Comparison of ENCODE assay signal across 1 cellular context in the genomic region with DNA sequence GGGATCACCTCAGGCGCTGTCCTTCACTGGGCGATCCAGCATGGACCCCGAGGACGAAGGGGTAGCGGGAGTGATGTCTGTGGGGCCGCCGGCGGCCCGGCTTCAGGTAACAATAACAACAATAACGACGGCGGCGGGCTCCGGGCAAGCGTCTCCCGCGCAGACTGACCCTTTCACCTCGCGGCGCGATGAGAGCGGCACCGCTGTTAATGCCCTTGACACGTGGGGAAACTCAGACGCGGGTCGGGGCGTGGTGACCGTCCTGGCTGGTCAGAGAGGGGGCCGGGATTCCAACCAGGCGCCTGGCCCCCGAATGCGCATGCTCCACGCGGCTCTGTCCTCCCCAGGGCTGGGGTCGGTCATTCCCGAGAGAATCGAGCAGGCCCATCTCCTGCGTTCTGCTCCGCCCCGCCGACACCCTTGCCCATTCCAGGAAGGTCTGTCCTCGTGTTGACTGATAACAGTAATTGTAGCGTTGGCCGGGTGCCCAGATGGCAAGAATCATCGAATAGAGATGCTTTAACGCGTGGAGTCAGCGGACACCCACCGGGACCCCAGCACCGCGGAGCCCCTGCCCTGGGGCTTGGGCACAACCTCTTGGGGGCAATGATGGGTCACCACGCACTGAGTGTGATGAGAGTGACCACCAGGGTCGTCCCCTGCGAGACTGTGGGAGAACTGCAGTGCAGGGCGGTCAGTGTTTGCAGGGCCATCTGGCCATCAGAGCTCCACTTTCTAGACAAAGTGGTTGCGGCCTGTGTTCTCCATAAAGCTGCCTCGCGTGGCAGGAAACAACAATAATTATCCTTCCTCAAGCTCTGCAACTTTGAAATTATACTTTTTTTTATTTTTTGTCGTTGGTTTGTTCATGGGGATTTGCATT.
TF ChIP-seq lines count a peak whose summit lies in the region.

No MANE protein-coding gene starts in this region.

TF ChIP-seq in IMR-90, 13 proteins besides CTCF, POLR2A, EP300 and RAD21 (continued from another document):
- TF ChIP-seq MXI1 (IDR thresholded peaks at IDR 0.05; ENCODE audit: borderline replicate concordance, low read depth, low read length) (peak; percentile 41; the same call in 1 of the 2 replicates), RFX5 (IDR thresholded peaks at IDR 0.05; ENCODE audit: low read depth, low read length) (no peak), SMC3 (IDR thresholded peaks at IDR 0.05; ENCODE audit: low read depth, low read length) (no peak), CEBPB (IDR thresholded peaks at IDR 0.05; ENCODE audit: low read depth, low read length) (no peak)
- TF ChIP-seq, protein P1, sequence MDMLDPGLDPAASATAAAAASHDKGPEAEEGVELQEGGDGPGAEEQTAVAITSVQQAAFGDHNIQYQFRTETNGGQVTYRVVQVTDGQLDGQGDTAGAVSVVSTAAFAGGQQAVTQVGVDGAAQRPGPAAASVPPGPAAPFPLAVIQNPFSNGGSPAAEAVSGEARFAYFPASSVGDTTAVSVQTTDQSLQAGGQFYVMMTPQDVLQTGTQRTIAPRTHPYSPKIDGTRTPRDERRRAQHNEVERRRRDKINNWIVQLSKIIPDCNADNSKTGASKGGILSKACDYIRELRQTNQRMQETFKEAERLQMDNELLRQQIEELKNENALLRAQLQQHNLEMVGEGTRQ (IDR thresholded peaks at IDR 0.05; ENCODE audit: low read depth, low read length), result 0 out of 2 replicates have a peak, but pooled peaks have one; percentile 11
- TF ChIP-seq, protein P2, sequence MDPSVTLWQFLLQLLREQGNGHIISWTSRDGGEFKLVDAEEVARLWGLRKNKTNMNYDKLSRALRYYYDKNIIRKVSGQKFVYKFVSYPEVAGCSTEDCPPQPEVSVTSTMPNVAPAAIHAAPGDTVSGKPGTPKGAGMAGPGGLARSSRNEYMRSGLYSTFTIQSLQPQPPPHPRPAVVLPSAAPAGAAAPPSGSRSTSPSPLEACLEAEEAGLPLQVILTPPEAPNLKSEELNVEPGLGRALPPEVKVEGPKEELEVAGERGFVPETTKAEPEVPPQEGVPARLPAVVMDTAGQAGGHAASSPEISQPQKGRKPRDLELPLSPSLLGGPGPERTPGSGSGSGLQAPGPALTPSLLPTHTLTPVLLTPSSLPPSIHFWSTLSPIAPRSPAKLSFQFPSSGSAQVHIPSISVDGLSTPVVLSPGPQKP (IDR thresholded peaks at IDR 0.05; ENCODE audit: borderline replicate concordance, low read depth, low read length), result no peak
